In the genomic region with DNA sequence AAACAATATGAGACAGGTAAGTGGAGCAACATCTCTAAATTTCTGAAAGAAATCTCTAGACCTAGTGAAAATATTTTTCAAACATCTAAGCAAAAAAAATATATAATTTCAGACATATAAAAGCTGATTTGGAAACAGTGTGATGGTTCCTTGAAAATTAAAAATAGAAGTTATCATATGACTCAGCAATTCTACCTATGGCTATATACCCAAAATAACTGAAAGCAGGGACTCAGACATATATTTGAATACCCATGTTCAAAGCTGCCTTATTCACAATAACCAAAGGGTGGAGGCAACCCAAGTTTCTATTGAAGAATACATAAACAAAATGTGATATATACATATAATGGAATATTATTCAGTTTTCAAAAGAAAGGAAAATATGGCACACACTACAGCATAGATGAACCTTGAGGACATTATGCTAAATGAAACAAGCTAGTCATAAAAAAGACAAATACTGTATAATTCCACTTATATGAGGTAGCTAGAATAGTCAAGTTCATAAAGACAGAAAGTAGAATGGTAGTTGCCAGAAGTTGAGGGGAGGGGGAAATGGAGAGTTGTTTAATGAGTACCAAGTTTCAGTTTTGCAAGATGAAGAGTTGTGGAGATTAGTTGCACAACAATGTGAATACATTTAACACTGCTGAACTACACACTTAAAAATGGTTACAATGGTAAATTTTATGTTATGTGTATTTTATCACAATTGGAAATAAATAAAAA, we compare ENCODE assay signal across 1 cellular context.
TF ChIP-seq lines count a peak whose summit lies in the region.

No MANE protein-coding gene starts in this region.

TF ChIP-seq in liver, 16 proteins besides CTCF, POLR2A, EP300 and RAD21:
- TF ChIP-seq NR2F2 (IDR thresholded peaks at IDR 0.05) = no peak
- peak; percentile 31 to 40 for TF ChIP-seq HNF4A (conservative IDR thresholded peaks at IDR 0.05)
- no peak for TF ChIP-seq FOXA2 (IDR thresholded peaks at IDR 0.05)
- no peak for TF ChIP-seq HNF4G (IDR thresholded peaks at IDR 0.05)
- TF ChIP-seq YY1 (IDR thresholded peaks at IDR 0.05) = peak; percentile 75
- peak; percentile 22 to 47 for TF ChIP-seq RXRA (IDR thresholded peaks at IDR 0.05)
- TF ChIP-seq, protein P1, sequence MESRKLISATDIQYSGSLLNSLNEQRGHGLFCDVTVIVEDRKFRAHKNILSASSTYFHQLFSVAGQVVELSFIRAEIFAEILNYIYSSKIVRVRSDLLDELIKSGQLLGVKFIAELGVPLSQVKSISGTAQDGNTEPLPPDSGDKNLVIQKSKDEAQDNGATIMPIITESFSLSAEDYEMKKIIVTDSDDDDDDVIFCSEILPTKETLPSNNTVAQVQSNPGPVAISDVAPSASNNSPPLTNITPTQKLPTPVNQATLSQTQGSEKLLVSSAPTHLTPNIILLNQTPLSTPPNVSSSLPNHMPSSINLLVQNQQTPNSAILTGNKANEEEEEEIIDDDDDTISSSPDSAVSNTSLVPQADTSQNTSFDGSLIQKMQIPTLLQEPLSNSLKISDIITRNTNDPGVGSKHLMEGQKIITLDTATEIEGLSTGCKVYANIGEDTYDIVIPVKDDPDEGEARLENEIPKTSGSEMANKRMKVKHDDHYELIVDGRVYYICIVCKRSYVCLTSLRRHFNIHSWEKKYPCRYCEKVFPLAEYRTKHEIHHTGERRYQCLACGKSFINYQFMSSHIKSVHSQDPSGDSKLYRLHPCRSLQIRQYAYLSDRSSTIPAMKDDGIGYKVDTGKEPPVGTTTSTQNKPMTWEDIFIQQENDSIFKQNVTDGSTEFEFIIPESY (IDR thresholded peaks at IDR 0.05) = no peak
TF ChIP-seq in liver: peak in this region for 3.
